15 cellular contexts compared by ENCODE assay signal in genomic region chr1:179951383-179952144, GRCh38. TPM values are rescaled to one million over a fixed set of nuclear protein-coding genes. Genes with fewer than 3 reads are reported as not detected.
A peak's percentile ranks its signal among the peaks of the same experiment; 100 is the strongest.
DNase-seq lines count a peak whose midpoint lies in the region; ATAC-seq lines count a peak whose summit lies in the region.
"Had no signal": no experiment of that assay in that cellular context is flagged by ENCODE, and none has a peak within 500 bp of the region (broad histone marks: within the 10 kb centered on the region; RNA-seq: fewer than 3 reads in every experiment).

No MANE protein-coding gene starts in this region.

- intact Hi-C loops in activated CD4-positive, alpha-beta T cell treated with anti-CD3 and anti-CD28 coated beads for 36 hours (cut with DNase I, micrococcal nuclease), result loop anchor here in 1 of 2 experiments (5.0 to 10.0 kb wide), 4 partner anchors 683 to 1224 kb away; partner anchors contain the start of genes FAM20B, RALGPS2 and XPR1
- intact Hi-C loops in activated CD4-positive, alpha-beta T cell treated with anti-CD3 and anti-CD28 coated beads, Interleukin-2, amount 10 ng/mL, durations not matched to agents 24 days and 14 days (cut with micrococcal nuclease), result loop anchor here (5.0 kb wide), 1 partner anchor 39 kb away; no protein-coding TSS in a partner anchor
- intact Hi-C loops in left ventricle myocardium superior (cut with micrococcal nuclease), result no loop called here

- H3K27ac Mint-ChIP-seq in activated CD4-positive, alpha-beta T cell treated with anti-CD3 and anti-CD28 coated beads for 36 hours, result peak overlapping the region; percentile 98
- H3K27ac Mint-ChIP-seq in activated CD4-positive, alpha-beta T cell treated with anti-CD3 and anti-CD28 coated beads, Interleukin-2, amount 10 ng/mL, durations not matched to agents 24 days and 14 days, result no peak overlapping the region
- peak overlapping the region; percentile 92 for H3K27ac Mint-ChIP-seq in activated naive CD8-positive, alpha-beta T cell treated with anti-CD3 and anti-CD28 coated beads, Interleukin-2, amount 50 U/mL, for 24 hours

- H3K27me3 Mint-ChIP-seq in activated CD4-positive, alpha-beta T cell treated with anti-CD3 and anti-CD28 coated beads for 36 hours, result no peaks in the 10 kb centered on the region
- no peaks in the 10 kb centered on the region for H3K27me3 Mint-ChIP-seq in activated CD4-positive, alpha-beta T cell treated with anti-CD3 and anti-CD28 coated beads, Interleukin-2, amount 10 ng/mL, durations not matched to agents 24 days and 14 days
- no peaks in the 10 kb centered on the region for H3K27me3 Mint-ChIP-seq in activated naive CD8-positive, alpha-beta T cell treated with anti-CD3 and anti-CD28 coated beads, Interleukin-2, amount 50 U/mL, for 24 hours

- no peak for ATAC-seq in activated CD4-positive, alpha-beta T cell treated with anti-CD3 and anti-CD28 coated beads for 36 hours
- ATAC-seq in activated naive CD8-positive, alpha-beta T cell treated with anti-CD3 and anti-CD28 coated beads, Interleukin-2, amount 50 U/mL, for 24 hours, result no peak
- ATAC-seq in left ventricle myocardium superior, result no peak
- ATAC-seq: psoas muscle had no signal

- CTCF ChIA-PET in activated CD4-positive, alpha-beta T cell treated with anti-CD3 and anti-CD28 coated beads for 36 hours (lab: Charles Lee), result interaction anchor here (1.7 kb wide), 1 partner anchor 10 kb away, joined by 6 read pairs; no protein-coding TSS in a partner anchor

- no peaks in the 10 kb centered on the region for H3K9me3 Mint-ChIP-seq in activated CD4-positive, alpha-beta T cell treated with anti-CD3 and anti-CD28 coated beads for 36 hours (ENCODE audit: low read depth)
- no peaks in the 10 kb centered on the region for H3K9me3 Mint-ChIP-seq in activated CD4-positive, alpha-beta T cell treated with anti-CD3 and anti-CD28 coated beads, Interleukin-2, amount 10 ng/mL, durations not matched to agents 24 days and 14 days
- H3K9me3 Mint-ChIP-seq in activated naive CD8-positive, alpha-beta T cell treated with anti-CD3 and anti-CD28 coated beads, Interleukin-2, amount 50 U/mL, for 24 hours, result no peaks in the 10 kb centered on the region
- H3K9me3 Mint-ChIP-seq: brain had no signal

- H3K36me3 Mint-ChIP-seq in activated CD4-positive, alpha-beta T cell treated with anti-CD3 and anti-CD28 coated beads for 36 hours (ENCODE audit: low read depth), result no peaks in the 10 kb centered on the region
- peaks cover 2% of the 10 kb centered on the region for H3K36me3 Mint-ChIP-seq in activated CD4-positive, alpha-beta T cell treated with anti-CD3 and anti-CD28 coated beads, Interleukin-2, amount 10 ng/mL, durations not matched to agents 24 days and 14 days (ENCODE audit: low read depth)
- no peaks in the 10 kb centered on the region for H3K36me3 Mint-ChIP-seq in activated naive CD8-positive, alpha-beta T cell treated with anti-CD3 and anti-CD28 coated beads, Interleukin-2, amount 50 U/mL, for 24 hours (ENCODE audit: low read depth)
- H3K36me3 Mint-ChIP-seq: brain had no signal

- DNase-seq in activated CD4-positive, alpha-beta T cell treated with anti-CD3 and anti-CD28 coated beads for 36 hours, result no peak
- no peak for DNase-seq in activated CD4-positive, alpha-beta T cell treated with anti-CD3 and anti-CD28 coated beads, Interleukin-2, amount 10 ng/mL, durations not matched to agents 24 days and 14 days
- DNase-seq in MV-4-11 (lab: John Stamatoyannopoulos, UW) (peak; percentile 49), pons (ENCODE audit: low spot score) (peak; percentile 26), NCI-H524 treated with DMSO at 0.1 percent for 48 hours (lab: John Stamatoyannopoulos, UW) (no peak), GOT3 (lab: John Stamatoyannopoulos, UW) (no peak), left ventricle myocardium superior (no peak)
- DNase-seq in activated naive CD8-positive, alpha-beta T cell treated with anti-CD3 and anti-CD28 coated beads, Interleukin-2, amount 50 U/mL, for 24 hours, result no peak
- DNase-seq: activated CD4-positive, alpha-beta T cell treated with anti-CD3 and anti-CD28 coated beads, Interleukin-2, amount 50 U/mL, for 1 hour; activated effector memory CD4-positive, alpha-beta T cell treated with anti-CD3 and anti-CD28 coated beads, Interleukin-2, amount 50 U/mL, for 16 hours; Caco-2; NCI-H187 treated with DMSO at 0.1 percent for 48 hours; psoas muscle; substantia nigra had no signal

- POLR2A ChIA-PET in activated CD4-positive, alpha-beta T cell treated with anti-CD3 and anti-CD28 coated beads for 36 hours (lab: Charles Lee), result interaction anchor here (1.0 kb wide), 1 partner anchor 68 kb away, joined by 3 read pairs; no protein-coding TSS in a partner anchor

- H3K4me1 Mint-ChIP-seq in activated CD4-positive, alpha-beta T cell treated with anti-CD3 and anti-CD28 coated beads for 36 hours, result peaks cover 31% of the 10 kb centered on the region
- peaks cover 22% of the 10 kb centered on the region for H3K4me1 Mint-ChIP-seq in activated CD4-positive, alpha-beta T cell treated with anti-CD3 and anti-CD28 coated beads, Interleukin-2, amount 10 ng/mL, durations not matched to agents 24 days and 14 days
- H3K4me1 Mint-ChIP-seq in activated naive CD8-positive, alpha-beta T cell treated with anti-CD3 and anti-CD28 coated beads, Interleukin-2, amount 50 U/mL, for 24 hours, result peaks cover 37% of the 10 kb centered on the region

- no peak overlapping the region for H3K4me3 Mint-ChIP-seq in activated CD4-positive, alpha-beta T cell treated with anti-CD3 and anti-CD28 coated beads for 36 hours
- H3K4me3 Mint-ChIP-seq in activated CD4-positive, alpha-beta T cell treated with anti-CD3 and anti-CD28 coated beads, Interleukin-2, amount 10 ng/mL, durations not matched to agents 24 days and 14 days, result no peak overlapping the region
- H3K4me3 Mint-ChIP-seq in activated naive CD8-positive, alpha-beta T cell treated with anti-CD3 and anti-CD28 coated beads, Interleukin-2, amount 50 U/mL, for 24 hours, result no peak overlapping the region

RNA-seq across cellular contexts. Expression of gene CEP350, which starts 3.0 kb away (rescaled TPM):
- 10 to 100 TPM; 38.2 to 42.1 TPM for total RNA-seq in activated CD4-positive, alpha-beta T cell treated with anti-CD3 and anti-CD28 coated beads for 36 hours
- 35.0 and 43.6 TPM in 2 replicates for total RNA-seq in activated CD4-positive, alpha-beta T cell treated with anti-CD3 and anti-CD28 coated beads, Interleukin-2, amount 10 ng/mL, durations not matched to agents 24 days and 14 days
- total RNA-seq in left ventricle myocardium superior, result 31.7 TPM

Comparison
In these comparisons a context has a peak if more than half of its experiments do, and no peak if none do; other contexts are left out.
1. DNase-seq: peak in MV-4-11 (single experiment) and pons (single experiment); none in activated CD4-positive, alpha-beta T cell treated with anti-CD3 and anti-CD28 coated beads for 36 hours (single experiment), activated CD4-positive, alpha-beta T cell treated with anti-CD3 and anti-CD28 coated beads, Interleukin-2, amount 10 ng/mL, durations not matched to agents 24 days and 14 days (single experiment), activated naive CD8-positive, alpha-beta T cell treated with anti-CD3 and anti-CD28 coated beads, Interleukin-2, amount 50 U/mL, for 24 hours (single experiment), NCI-H524 treated with DMSO at 0.1 percent for 48 hours (single experiment), GOT3 (single experiment) and left ventricle myocardium superior (single experiment).